ENCODE assay signal across 8 cellular contexts in genomic region chr4:75939890-75940691, GRCh38. TPM values are rescaled to one million over a fixed set of nuclear protein-coding genes. Genes with fewer than 3 reads are reported as not detected.
DNase-seq lines count a peak whose midpoint lies in the region; ATAC-seq, FAIRE-seq and TF ChIP-seq lines count a peak whose summit lies in the region.

No MANE protein-coding gene starts in this region.

- ATAC-seq in GM21825 (IDR thresholded peaks at IDR 0.05; ENCODE audit: unreplicated experiment), result peak; percentile 57
- peak; percentile 77 for ATAC-seq in activated B cell treated with CpG ODN at 0.5 μM for 24 hours (ENCODE audit: low read depth)

- H3K27ac ChIP-seq in Karpas-422 (ENCODE audit: low read length) (peak overlapping the region; percentile 65), keratinocyte (ENCODE audit: control insufficient read depth, insufficient read depth, low read length) (peak overlapping the region; percentile 8)

- no peaks in the 10 kb centered on the region for H3K9me3 Mint-ChIP-seq in activated B cell treated with CpG ODN at 0.5 μM for 24 hours

- peaks cover 23% of the 10 kb centered on the region for H3K36me3 Mint-ChIP-seq in activated B cell treated with CpG ODN at 0.5 μM for 24 hours (ENCODE audit: low read depth)

- no peak for FAIRE-seq in keratinocyte (lab: Jason Lieb, UNC)

- H3K27me3 ChIP-seq in Karpas-422 (ENCODE audit: low read length) (no peaks in the 10 kb centered on the region), keratinocyte (ENCODE audit: control insufficient read depth, extremely low read depth, insufficient read depth, low read length) (no peaks in the 10 kb centered on the region)

- CTCF ChIA-PET in GM10248 (lab: Yijun Ruan, JAX), result interaction anchor here (0.7 to 2.1 kb wide), 9 partner anchors 10 to 123 kb away, joined by 3 to 6 read pairs (median 4); no protein-coding TSS in a partner anchor
- CTCF ChIA-PET in activated B cell treated with CpG ODN at 0.5 μM for 24 hours (lab: Charles Lee), result interaction anchor here (0.6 to 3.6 kb wide), 5 partner anchors 25 to 266 kb away, joined by 3 to 11 read pairs (median 4); partner anchors contain the start of gene SDAD1

- dilution Hi-C loops in keratinocyte (cut with MboI; ENCODE audit: extremely low pct_ligation_motif_present, low sequenced_read_pairs), result no loop called here

- TF ChIP-seq CTCF in GM10248 (IDR thresholded peaks at IDR 0.05; ENCODE audit: control extremely low read depth, extremely low read depth, low read depth, missing control alignments) (no peak), activated B cell treated with CpG ODN at 0.5 μM for 24 hours (IDR thresholded peaks at IDR 0.05) (no peak), cardiac fibroblast (IDR thresholded peaks at IDR 0.05; ENCODE audit: low read depth, low read length) (no peak), keratinocyte (optimal IDR thresholded peaks at IDR 0.05 in 1 of 3, IDR thresholded peaks at IDR 0.05 in 1 of 3, conservative IDR thresholded peaks at IDR 0.05 in 1 of 3; ENCODE audit: extremely low read depth in 1 of 3, insufficient read depth in 2 of 3, low read length in 3 of 3) (no peak)

- H3K9me3 ChIP-seq in Karpas-422 (ENCODE audit: low read length) (no peaks in the 10 kb centered on the region), keratinocyte (ENCODE audit: control insufficient read depth, low read depth, low read length) (no peaks in the 10 kb centered on the region)

- H3K4me3 ChIP-seq in Karpas-422 (ENCODE audit: low read length) (peak overlapping the region; percentile 87), cardiac fibroblast (replicated peaks in 1 of 2; ENCODE audit: low read depth in 2 of 2, low read length in 2 of 2) (peak overlapping the region; percentile 70 to 79), keratinocyte (ENCODE audit: control insufficient read depth in 2 of 3, extremely low read depth in 1 of 3, insufficient read depth in 2 of 3, low read depth in 1 of 3, low read length in 3 of 3) (peak overlapping the region; percentile 46 to 87 (median 85))

- no peaks in the 10 kb centered on the region for H3K27me3 Mint-ChIP-seq in activated B cell treated with CpG ODN at 0.5 μM for 24 hours

- no peaks in the 10 kb centered on the region for H4K20me1 ChIP-seq in Karpas-422 (ENCODE audit: insufficient read depth, low read depth, low read length)
- no peaks in the 10 kb centered on the region for H4K20me1 ChIP-seq in keratinocyte (ENCODE audit: control insufficient read depth, extremely low read depth, insufficient read depth, low read length)

- H3K4me1 ChIP-seq in Karpas-422 (ENCODE audit: low read length) (0 out of 2 replicates have a peak, but pooled peaks cover 4% of the 10 kb centered on the region), keratinocyte (ENCODE audit: control insufficient read depth, extremely low read depth, insufficient read depth, low read length) (peaks cover 4% of the 10 kb centered on the region)

- peaks cover 14% of the 10 kb centered on the region for H3K4me1 Mint-ChIP-seq in activated B cell treated with CpG ODN at 0.5 μM for 24 hours

- H2AFZ ChIP-seq in Karpas-422 (ENCODE audit: low read length) (peak overlapping the region; percentile 86), keratinocyte (ENCODE audit: control insufficient read depth, low read length) (peak overlapping the region; percentile 94)

- intact Hi-C loops in activated B cell treated with CpG ODN at 0.5 μM for 24 hours (cut with micrococcal nuclease), result loop anchor here (1.0 to 2.0 kb wide), 9 partner anchors 9 to 425 kb away; partner anchors contain the start of genes NUP54, RCHY1, SDAD1 and THAP6

- H3K9me1 ChIP-seq in keratinocyte (ENCODE audit: control insufficient read depth, extremely low read depth, insufficient read depth, low read length), result no peaks in the 10 kb centered on the region

- no peaks in the 10 kb centered on the region for H3K9me2 ChIP-seq in Karpas-422 (replicated peaks; ENCODE audit: insufficient read depth, low read length)

- peak overlapping the region; percentile 99 for H3K27ac Mint-ChIP-seq in activated B cell treated with CpG ODN at 0.5 μM for 24 hours

- H3K36me3 ChIP-seq in Karpas-422 (ENCODE audit: insufficient read depth, low read length) (peaks cover 3% of the 10 kb centered on the region; the same call in 1 of the 2 replicates), keratinocyte (ENCODE audit: control insufficient read depth in 2 of 2, extremely low read depth in 1 of 2, insufficient read depth in 2 of 2, low read length in 2 of 2) (no peaks in the 10 kb centered on the region)

- DNase-seq in GM10248 (ENCODE audit: extremely low spot score) (peak; percentile 88), Karpas-422 (peak; percentile 87), activated B cell treated with CpG ODN at 0.5 μM for 24 hours (peak; percentile 70), cardiac fibroblast (ENCODE audit: low read depth in 2 of 2) (peak; percentile 49 to 56), keratinocyte (ENCODE audit: low read depth, low spot score) (no peak), OCI-M2 (lab: John Stamatoyannopoulos, UW; ENCODE audit: unreplicated experiment) (no peak)
- DNase-seq in stimulated activated CD4-positive, alpha-beta T cell treated with anti-CD3 and anti-CD28 coated beads, Interleukin-12 subunit alpha, Interleukin-12 subunit beta, amount 100 ng/mL, for 48 hours (ENCODE audit: low read depth in 2 of 3, low spot score in 1 of 3), result peak; percentile 52 to 68 (median 63)

- H3K4me3 Mint-ChIP-seq in activated B cell treated with CpG ODN at 0.5 μM for 24 hours, result peak overlapping the region; percentile 98

- POLR2A ChIA-PET in GM10248 (lab: Yijun Ruan, JAX) (interaction anchor here (0.7 kb wide), 1 partner anchor 1742 kb away, joined by 5 read pairs; no protein-coding TSS in a partner anchor), activated B cell treated with CpG ODN at 0.5 μM for 24 hours (lab: Charles Lee) (interaction anchor here (0.6 to 2.9 kb wide), 24 partner anchors 8 to 1922 kb away, joined by 3 to 14 read pairs (median 4); partner anchors contain the start of genes MRPL1, PPEF2, RCHY1 and SDAD1)

- peak overlapping the region; percentile 84 for H3K4me2 ChIP-seq in Karpas-422 (ENCODE audit: low read depth, low read length, poor library complexity, severe bottlenecking)
- H3K4me2 ChIP-seq in keratinocyte (ENCODE audit: control insufficient read depth, extremely low read depth, insufficient read depth, low read depth, low read length), result peak overlapping the region; percentile 90

- H3K79me2 ChIP-seq in Karpas-422 (ENCODE audit: low read length), result peaks cover 4% of the 10 kb centered on the region
- no peaks in the 10 kb centered on the region for H3K79me2 ChIP-seq in keratinocyte (ENCODE audit: control insufficient read depth, insufficient read depth, low read length)

- H3K9ac ChIP-seq in Karpas-422 (ENCODE audit: low read length) (peak overlapping the region; percentile 86), keratinocyte (ENCODE audit: control insufficient read depth, extremely low read depth, insufficient read depth, low read length) (peak overlapping the region; percentile 76)

RNA-seq across cellular contexts. Expression of gene NAAA, which starts 0.7 kb away (rescaled TPM):
- total RNA-seq in Karpas-422 (2014; rRNA removed; shearing (Covaris generic); ENCODE audit: low replicate concordance), result 13.8 and 15.1 TPM in 2 replicates
- 27.7 and 31.1 TPM in 2 replicates for total RNA-seq in activated B cell treated with CpG ODN at 0.5 μM for 24 hours
- polyA plus RNA-seq in keratinocyte, result 8.9 to 12.2 TPM (median 11.4 TPM) in 3 replicates
- polyA plus RNA-seq in keratinocyte (2011; ENCODE audit: low read depth), result 9.3 TPM
- polyA plus RNA-seq in keratinocyte (2011; cell fraction: cytosol; rRNA removed), result 8.4 and 9.6 TPM in 2 replicates
- polyA plus RNA-seq in keratinocyte (2011; cell fraction: nucleus; rRNA removed), result 16.6 and 19.0 TPM in 2 replicates
- 6.1 and 7.3 TPM in 2 replicates for polyA plus RNA-seq in keratinocyte (2012; ENCODE audit: low replicate concordance)
- 5.0 to 14.4 TPM (median 12.8 TPM) in 3 replicates for polyA minus RNA-seq in keratinocyte
- 14.4 TPM for polyA minus RNA-seq in keratinocyte (2011; cell fraction: cytosol; rRNA and poly(A)+ RNA removed)
- 12.5 and 18.6 TPM in 2 replicates for polyA minus RNA-seq in keratinocyte (2011; cell fraction: nucleus; rRNA and poly(A)+ RNA removed)

RNA-seq across cellular contexts. Expression of gene PPEF2, which starts 37.8 kb away (rescaled TPM):
- total RNA-seq in Karpas-422 (2014; rRNA removed; shearing (Covaris generic); ENCODE audit: low replicate concordance), result not detected in 2 replicates
- total RNA-seq in activated B cell treated with CpG ODN at 0.5 μM for 24 hours, result 0.17 and 0.35 TPM in 2 replicates
- polyA plus RNA-seq in keratinocyte, result 0.03 TPM in 2 of 3 replicates, not detected in the other
- polyA plus RNA-seq in keratinocyte (2011; ENCODE audit: low read depth), result not detected
- polyA plus RNA-seq in keratinocyte (2011; cell fraction: cytosol; rRNA removed), result not detected in 2 replicates
- 0.08 and 0.34 TPM in 2 replicates for polyA plus RNA-seq in keratinocyte (2011; cell fraction: nucleus; rRNA removed)
- polyA plus RNA-seq in keratinocyte (2012; ENCODE audit: low replicate concordance), result 0.11 TPM in 1 of 2 replicates, not detected in the other
- polyA minus RNA-seq in keratinocyte, result not detected in 3 replicates
- not detected for polyA minus RNA-seq in keratinocyte (2011; cell fraction: cytosol; rRNA and poly(A)+ RNA removed)
- 0.11 TPM in 1 of 2 replicates, not detected in the other for polyA minus RNA-seq in keratinocyte (2011; cell fraction: nucleus; rRNA and poly(A)+ RNA removed)

RNA-seq across cellular contexts. Expression of gene SDAD1, which starts 50.7 kb away (rescaled TPM):
- 24.9 and 27.3 TPM in 2 replicates for total RNA-seq in Karpas-422 (2014; rRNA removed; shearing (Covaris generic); ENCODE audit: low replicate concordance)
- total RNA-seq in activated B cell treated with CpG ODN at 0.5 μM for 24 hours, result 63.8 and 67.0 TPM in 2 replicates
- polyA plus RNA-seq in keratinocyte, result 21.2 to 33.0 TPM (median 28.9 TPM) in 3 replicates
- 83.4 TPM for polyA plus RNA-seq in keratinocyte (2011; ENCODE audit: low read depth)
- 20.1 and 36.6 TPM in 2 replicates for polyA plus RNA-seq in keratinocyte (2011; cell fraction: cytosol; rRNA removed)
- 26.4 and 33.4 TPM in 2 replicates for polyA plus RNA-seq in keratinocyte (2011; cell fraction: nucleus; rRNA removed)
- 26.8 and 31.7 TPM in 2 replicates for polyA plus RNA-seq in keratinocyte (2012; ENCODE audit: low replicate concordance)
- 11.1 to 35.4 TPM (median 17.9 TPM) in 3 replicates for polyA minus RNA-seq in keratinocyte
- polyA minus RNA-seq in keratinocyte (2011; cell fraction: cytosol; rRNA and poly(A)+ RNA removed), result 20.7 TPM
- 15.9 and 31.0 TPM in 2 replicates for polyA minus RNA-seq in keratinocyte (2011; cell fraction: nucleus; rRNA and poly(A)+ RNA removed)

Comparison
In these comparisons a context has a peak if more than half of its experiments do, and no peak if none do; other contexts are left out.
1. DNase-seq: peak in GM10248 (single experiment), Karpas-422 (single experiment), activated B cell treated with CpG ODN at 0.5 μM for 24 hours (single experiment), cardiac fibroblast (2 of 2) and stimulated activated CD4-positive, alpha-beta T cell treated with anti-CD3 and anti-CD28 coated beads, Interleukin-12 subunit alpha, Interleukin-12 subunit beta, amount 100 ng/mL, for 48 hours (3 of 3); none in keratinocyte (single experiment) and OCI-M2 (single experiment).
2. Peak in every context shown above with its lines, with median percentiles within 50 percentile points of each other: H3K4me3 ChIP-seq.